Comparison of ENCODE assay signal across 9 cellular contexts in the genomic region with DNA sequence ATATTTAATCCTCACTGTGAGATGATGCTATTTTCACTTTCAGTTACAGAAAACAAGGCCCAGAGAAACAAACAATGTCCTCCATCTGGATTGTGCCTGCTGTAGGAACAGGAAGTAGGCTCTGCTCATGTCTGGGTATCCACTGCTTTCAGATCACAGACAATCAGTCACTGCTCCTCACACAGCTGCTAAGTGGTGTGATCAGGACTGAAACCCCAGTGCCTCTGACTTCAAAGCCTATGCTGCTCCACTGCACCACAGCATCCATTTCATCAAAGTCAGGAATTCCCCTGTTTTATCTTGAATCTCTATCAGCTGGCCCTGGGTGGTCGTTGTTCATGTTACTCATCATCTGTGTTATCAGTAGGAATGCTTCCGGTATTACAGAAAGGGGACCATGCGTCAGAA.
DNase-seq lines count a peak whose midpoint lies in the region; ATAC-seq and TF ChIP-seq lines count a peak whose summit lies in the region.
"Had no signal": no experiment of that assay in that cellular context is flagged by ENCODE, and none has a peak within 500 bp of the region (broad histone marks: within the 10 kb centered on the region; RNA-seq: fewer than 3 reads in every experiment).

No MANE protein-coding gene starts in this region.

- H3K27ac ChIP-seq in gastrocnemius medialis (no peak overlapping the region), tibial artery (no peak overlapping the region)

- H3K4me1 Mint-ChIP-seq in activated CD4-positive, alpha-beta T cell treated with anti-CD3 and anti-CD28 coated beads, Interleukin-2, amount 10 ng/mL, durations not matched to agents 24 days and 14 days = peaks cover 46% of the 10 kb centered on the region
- peaks cover 12 to 34% (median 27%) of the 10 kb centered on the region in 4 donors for H3K4me1 Mint-ChIP-seq in naive thymus-derived CD8-positive, alpha-beta T cell

- no peaks in the 10 kb centered on the region for H3K27me3 ChIP-seq in gastrocnemius medialis
- no peaks in the 10 kb centered on the region for H3K27me3 ChIP-seq in tibial artery

- no peaks in the 10 kb centered on the region for H3K36me3 ChIP-seq in gastrocnemius medialis
- no peaks in the 10 kb centered on the region for H3K36me3 ChIP-seq in tibial artery

- H3K27ac Mint-ChIP-seq in activated CD4-positive, alpha-beta T cell treated with anti-CD3 and anti-CD28 coated beads, Interleukin-2, amount 10 ng/mL, durations not matched to agents 24 days and 14 days = peak overlapping the region; percentile 80
- peak overlapping the region in 6 of 10 donors; percentile 10 to 70 (median 44) for H3K27ac Mint-ChIP-seq in naive thymus-derived CD8-positive, alpha-beta T cell

- no peak for TF ChIP-seq CTCF in gastrocnemius medialis (IDR thresholded peaks at IDR 0.05 in 4 of 5, conservative IDR thresholded peaks at IDR 0.05 in 1 of 5)
- TF ChIP-seq CTCF in tibial artery (IDR thresholded peaks at IDR 0.05) = no peak

- POLR2A ChIA-PET in naive thymus-derived CD8-positive, alpha-beta T cell (lab: Charles Lee) = no interaction called here

- DNase-seq in GM19238 (ENCODE audit: insufficient read length, low spot score) (peak; percentile 4), gastrocnemius medialis (no peak), tibial artery (no peak), HT-29 (ENCODE audit: low spot score) (no peak), NCI-H187 (lab: John Stamatoyannopoulos, UW) (no peak)
- peak; percentile 86 for DNase-seq in activated CD4-positive, alpha-beta T cell treated with anti-CD3 and anti-CD28 coated beads, Interleukin-2, amount 10 ng/mL, durations not matched to agents 24 days and 14 days
- peak in 6 of 10 donors; percentile 1 to 21 (median 10) for DNase-seq in naive thymus-derived CD8-positive, alpha-beta T cell

- in situ Hi-C loops in gastrocnemius medialis (cut with MboI; ENCODE audit: low sequenced_read_pairs in 4 of 4) = no loop called here

- H3K36me3 Mint-ChIP-seq in activated CD4-positive, alpha-beta T cell treated with anti-CD3 and anti-CD28 coated beads, Interleukin-2, amount 10 ng/mL, durations not matched to agents 24 days and 14 days (ENCODE audit: low read depth) = peaks cover 8% of the 10 kb centered on the region
- H3K36me3 Mint-ChIP-seq in naive thymus-derived CD8-positive, alpha-beta T cell = peaks cover 0 to 7% (median 0%) of the 10 kb centered on the region in 3 donors

- H3K9me3 Mint-ChIP-seq in activated CD4-positive, alpha-beta T cell treated with anti-CD3 and anti-CD28 coated beads, Interleukin-2, amount 10 ng/mL, durations not matched to agents 24 days and 14 days = peaks cover 12% of the 10 kb centered on the region
- peaks cover 0 to 5% (median 0%) of the 10 kb centered on the region in 9 donors for H3K9me3 Mint-ChIP-seq in naive thymus-derived CD8-positive, alpha-beta T cell

- H3K4me3 ChIP-seq in gastrocnemius medialis (no peak overlapping the region), tibial artery (no peak overlapping the region)

- H3K9me3 ChIP-seq in gastrocnemius medialis = no peaks in the 10 kb centered on the region
- H3K9me3 ChIP-seq in tibial artery = peaks cover 0 to 8% (median 5%) of the 10 kb centered on the region in 3 donors

- H3K4me1 ChIP-seq in gastrocnemius medialis (no peaks in the 10 kb centered on the region), tibial artery (peaks cover 0 to 10% (median 6%) of the 10 kb centered on the region in 4 donors)

- peak overlapping the region; percentile 70 for H3K4me3 Mint-ChIP-seq in activated CD4-positive, alpha-beta T cell treated with anti-CD3 and anti-CD28 coated beads, Interleukin-2, amount 10 ng/mL, durations not matched to agents 24 days and 14 days
- no peak overlapping the region for H3K4me3 Mint-ChIP-seq in naive thymus-derived CD8-positive, alpha-beta T cell
- H3K4me3 Mint-ChIP-seq: nephron had no signal

- no peak for TF ChIP-seq POLR2A in gastrocnemius medialis (IDR thresholded peaks at IDR 0.05)

- H3K27me3 Mint-ChIP-seq in activated CD4-positive, alpha-beta T cell treated with anti-CD3 and anti-CD28 coated beads, Interleukin-2, amount 10 ng/mL, durations not matched to agents 24 days and 14 days = peaks cover 2% of the 10 kb centered on the region
- no peaks in the 10 kb centered on the region for H3K27me3 Mint-ChIP-seq in naive thymus-derived CD8-positive, alpha-beta T cell

- ATAC-seq in HG03066 (IDR thresholded peaks at IDR 0.05; ENCODE audit: low read depth, unreplicated experiment) (peak; percentile 94), gastrocnemius medialis (no peak)
- peak; percentile 60 to 89 for ATAC-seq in naive thymus-derived CD8-positive, alpha-beta T cell

- intact Hi-C loops in activated CD4-positive, alpha-beta T cell treated with anti-CD3 and anti-CD28 coated beads, Interleukin-2, amount 10 ng/mL, durations not matched to agents 24 days and 14 days (cut with micrococcal nuclease) = loop anchor here (2.0 to 10.0 kb wide), 6 partner anchors 18 to 442 kb away; no protein-coding TSS in a partner anchor
- intact Hi-C loops in gastrocnemius medialis (cut with DNase I; ENCODE audit: low total_unique reads) (no loop called here), tibial artery (cut with DNase I; ENCODE audit: low total_unique reads) (loop anchor here (10.0 kb wide), 1 partner anchor 522 kb away; no protein-coding TSS in a partner anchor)

Comparison
In these comparisons a context has a peak if more than half of its experiments do, and no peak if none do; other contexts are left out.
1. DNase-seq: peak in GM19238 (single experiment), activated CD4-positive, alpha-beta T cell treated with anti-CD3 and anti-CD28 coated beads, Interleukin-2, amount 10 ng/mL, durations not matched to agents 24 days and 14 days (single experiment) and naive thymus-derived CD8-positive, alpha-beta T cell (6 of 10); none in gastrocnemius medialis (0 of 2), tibial artery (0 of 2), HT-29 (single experiment) and NCI-H187 (0 of 2).
2. ATAC-seq: peak in HG03066 (single experiment) and naive thymus-derived CD8-positive, alpha-beta T cell (2 of 2); none in gastrocnemius medialis (0 of 2).